In genomic region chr17:17526369-17526768, GRCh38 we compare ENCODE assay signal across 24 cellular contexts. TPM values are rescaled to one million over a fixed set of nuclear protein-coding genes. Genes with fewer than 3 reads are reported as not detected.
A peak's percentile ranks its signal among the peaks of the same experiment; 100 is the strongest.
DNase-seq lines count a peak whose midpoint lies in the region; ATAC-seq and TF ChIP-seq lines count a peak whose summit lies in the region.
"Had no signal": no experiment of that assay in that cellular context is flagged by ENCODE, and none has a peak within 500 bp of the region (broad histone marks: within the 10 kb centered on the region; RNA-seq: fewer than 3 reads in every experiment).

No MANE protein-coding gene starts in this region.

- no peak overlapping the region for H2AFZ ChIP-seq in H9 (ENCODE audit: low read length)

- intact Hi-C loops in left ventricle myocardium superior (cut with micrococcal nuclease): no loop called here
- intact Hi-C loops in ovary (cut with DNase I): no loop called here

- no peak overlapping the region for H2AK5ac ChIP-seq in H9 (ENCODE audit: insufficient read length, low read length)

- H3K36me3 ChIP-seq in NT2/D1 (ENCODE audit: insufficient read depth, insufficient read length, low read length): no peaks in the 10 kb centered on the region
- H3K36me3 ChIP-seq in ovary: no peaks in the 10 kb centered on the region
- H3K36me3 ChIP-seq: thoracic aorta had no signal

- H3K9me3 Mint-ChIP-seq in H9: peaks cover 0 to 3% of the 10 kb centered on the region in 2 experiments; a peak in 1 of 5 replicates
- no peaks in the 10 kb centered on the region for H3K9me3 Mint-ChIP-seq in activated naive CD4-positive, alpha-beta T cell treated with anti-CD3 and anti-CD28 coated beads, Interleukin-2, amount 50 U/mL, for 72 hours
- H3K9me3 Mint-ChIP-seq in stimulated activated memory B cell treated with anti-CD40 and anti-IgM and Interleukin-4, amounts not matched to agents 10 μg/mL and 1 μg/mL and 100 μg/mL, for 72 hours: no peaks in the 10 kb centered on the region
- H3K9me3 Mint-ChIP-seq: activated CD8-positive, alpha-beta T cell treated with anti-CD3 and anti-CD28 coated beads for 36 hours; central memory CD8-positive, alpha-beta T cell; neural crest cell had no signal

- no peak overlapping the region for H3K4me2 ChIP-seq in H9 (ENCODE audit: insufficient read depth, insufficient read length, low read length)

- no peak overlapping the region for H2BK5ac ChIP-seq in H9 (ENCODE audit: insufficient read length, low read length)

- no peak for TF ChIP-seq CTCF in H9 (conservative IDR thresholded peaks at IDR 0.05)
- TF ChIP-seq CTCF in ovary (IDR thresholded peaks at IDR 0.05): no peak

- WGBS in H9 (ENCODE audit: extremely low coverage, insufficient read length, low lambda C conversion rate): no CpG with 5 or more reads among the region's 14 CpGs
- WGBS in ovary, 3 donors: 14 to 37% (median 31%) methylated on average over 14 of the region's 14 CpGs

- H3K4me1 ChIP-seq in H9 (ENCODE audit: insufficient read depth, low read length) (peaks cover 3% of the 10 kb centered on the region; the same call in 1 of the 2 replicates), NT2/D1 (ENCODE audit: insufficient read depth, insufficient read length) (peaks cover 27% of the 10 kb centered on the region), ovary (ENCODE audit: insufficient read depth) (peaks cover 21% of the 10 kb centered on the region)

- no peak overlapping the region for H3K56ac ChIP-seq in H9 (ENCODE audit: insufficient read length, low read depth, low read length)

- peak overlapping the region; percentile 5; the same call in 1 of the 2 replicates for H3K14ac ChIP-seq in H9 (ENCODE audit: insufficient read depth, low read length)

- no peak for TF ChIP-seq EP300 in ovary (IDR thresholded peaks at IDR 0.05)

- no peak overlapping the region for H3K4me3 Mint-ChIP-seq in H9
- H3K4me3 Mint-ChIP-seq in stimulated activated memory B cell treated with anti-CD40 and anti-IgM and Interleukin-4, amounts not matched to agents 10 μg/mL and 1 μg/mL and 100 μg/mL, for 72 hours: no peak overlapping the region
- H3K4me3 Mint-ChIP-seq: activated CD8-positive, alpha-beta T cell treated with anti-CD3 and anti-CD28 coated beads for 36 hours; CD4-positive, CD25-positive, alpha-beta regulatory T cell; central memory CD8-positive, alpha-beta T cell; neural crest cell had no signal

- H4K5ac ChIP-seq in H9 (ENCODE audit: insufficient read length, low read depth, low read length): no peak overlapping the region

- no peak overlapping the region for H3T11ph ChIP-seq in H9 (ENCODE audit: low read length)

- no peak overlapping the region for H2BK120ac ChIP-seq in H9 (ENCODE audit: low read depth, low read length, poor library complexity, severe bottlenecking)

- H2BK20ac ChIP-seq in H9 (ENCODE audit: low read depth, low read length, poor library complexity, severe bottlenecking): no peak overlapping the region

- H3K27ac ChIP-seq in H9 (ENCODE audit: insufficient read length, low read depth, low read length) (no peak overlapping the region), ovary (no peak overlapping the region)
- H3K27ac ChIP-seq: epithelial cell of prostate, HL-60, SK-N-MC, thoracic aorta had no signal

- DNase-seq in H9 (no peak), NT2/D1 (ENCODE audit: low read depth, low spot score) (no peak), left ventricle myocardium superior (peak; percentile 82), ovary (peak; percentile 41 to 78 (median 60))
- no peak for DNase-seq in activated naive CD4-positive, alpha-beta T cell treated with anti-CD3 and anti-CD28 coated beads, Interleukin-2, amount 50 U/mL, for 72 hours (ENCODE audit: low spot score in 2 of 2)
- no peak for DNase-seq in activated naive CD4-positive, alpha-beta T cell treated with anti-CD3 and anti-CD28 coated beads, Interleukin-2, amount 50 U/mL, for 16 hours
- DNase-seq: activated CD8-positive, alpha-beta T cell treated with anti-CD3 and anti-CD28 coated beads for 36 hours; activated naive CD4-positive, alpha-beta T cell treated with Interleukin-2 at 50 U/mL for 16 hours; activated T-cell treated with anti-CD3 and anti-CD28 coated beads, Interleukin-2, amount 50 U/mL, for 1 hour; CD4-positive, CD25-positive, alpha-beta regulatory T cell; DMS53; foreskin fibroblast; midbrain; NCI-H1436; retina; T-helper 2 cell had no signal

- H4K91ac ChIP-seq in H9 (ENCODE audit: insufficient read length, low read depth, low read length): no peak overlapping the region

- H3K27me3 ChIP-seq in H9 (ENCODE audit: insufficient read depth, low read length): no peaks in the 10 kb centered on the region
- H3K27me3 ChIP-seq in NT2/D1 (ENCODE audit: insufficient read depth, insufficient read length): no peaks in the 10 kb centered on the region
- no peaks in the 10 kb centered on the region for H3K27me3 ChIP-seq in ovary

- H3K23me2 ChIP-seq in H9 (ENCODE audit: insufficient read length, low read depth, low read length, poor library complexity, severe bottlenecking): no peaks in the 10 kb centered on the region

- H3K23ac ChIP-seq in H9 (ENCODE audit: insufficient read length, low read depth, low read length): no peak overlapping the region

- no peaks in the 10 kb centered on the region for H3K79me1 ChIP-seq in H9 (ENCODE audit: insufficient read depth, low read depth, low read length, poor library complexity, severe bottlenecking)

- TF ChIP-seq POLR2A in ovary (IDR thresholded peaks at IDR 0.05): no peak

- no peak overlapping the region for H2BK15ac ChIP-seq in H9 (ENCODE audit: low read depth, low read length)

- H4K8ac ChIP-seq in H9 (replicated peaks; ENCODE audit: insufficient read length, low read depth, low read length): no peak overlapping the region

- H3K4ac ChIP-seq in H9 (ENCODE audit: low read depth, low read length): no peak overlapping the region

- peaks cover 0 to 14% (median 0%) of the 10 kb centered on the region in 3 experiments; a peak in 3 of 7 replicates for H3K36me3 Mint-ChIP-seq in H9 (ENCODE audit: insufficient read depth in 1 of 3, low read depth in 3 of 3)
- no peaks in the 10 kb centered on the region for H3K36me3 Mint-ChIP-seq in activated naive CD4-positive, alpha-beta T cell treated with anti-CD3 and anti-CD28 coated beads, Interleukin-2, amount 50 U/mL, for 72 hours
- no peaks in the 10 kb centered on the region for H3K36me3 Mint-ChIP-seq in stimulated activated memory B cell treated with anti-CD40 and anti-IgM and Interleukin-4, amounts not matched to agents 10 μg/mL and 1 μg/mL and 100 μg/mL, for 72 hours

- peaks cover 28 to 43% of the 10 kb centered on the region in 2 experiments for H3K4me1 Mint-ChIP-seq in H9
- no peaks in the 10 kb centered on the region for H3K4me1 Mint-ChIP-seq in stimulated activated memory B cell treated with anti-CD40 and anti-IgM and Interleukin-4, amounts not matched to agents 10 μg/mL and 1 μg/mL and 100 μg/mL, for 72 hours
- H3K4me1 Mint-ChIP-seq: CD4-positive, CD25-positive, alpha-beta regulatory T cell; central memory CD8-positive, alpha-beta T cell had no signal

- no peak overlapping the region for H3K9ac ChIP-seq in H9 (ENCODE audit: extremely low read depth, insufficient read length, low read length)
- peak overlapping the region; percentile 17 for H3K9ac ChIP-seq in NT2/D1 (ENCODE audit: insufficient read length, low read depth)

- H2BK12ac ChIP-seq in H9 (ENCODE audit: insufficient read length, low read depth, low read length): no peak overlapping the region

- H3K4me3 ChIP-seq in NT2/D1 (ENCODE audit: insufficient read length, low read depth) (no peak overlapping the region), ovary (no peak overlapping the region)
- H3K4me3 ChIP-seq: SK-N-MC, thoracic aorta had no signal

- ATAC-seq in left ventricle myocardium superior (peak; percentile 91), HG03097 (IDR thresholded peaks at IDR 0.05; ENCODE audit: low FRiP score, unreplicated experiment) (no peak)
- ATAC-seq in activated naive CD4-positive, alpha-beta T cell treated with anti-CD3 and anti-CD28 coated beads, Interleukin-2, amount 50 U/mL, for 72 hours: no peak
- ATAC-seq in stimulated activated memory B cell treated with anti-CD40 and anti-IgM and Interleukin-4, amounts not matched to agents 10 μg/mL and 1 μg/mL and 100 μg/mL, for 72 hours: no peak
- ATAC-seq: activated CD8-positive, alpha-beta T cell treated with anti-CD3 and anti-CD28 coated beads for 36 hours had no signal

- no peak overlapping the region for H3K18ac ChIP-seq in H9 (ENCODE audit: insufficient read length, low read depth, low read length)

- peaks cover 2% of the 10 kb centered on the region for H4K20me1 ChIP-seq in H9 (ENCODE audit: control insufficient read depth, insufficient read depth, insufficient read length)

- no peaks in the 10 kb centered on the region for H3K27me3 Mint-ChIP-seq in H9 (ENCODE audit: low read depth)
- no peaks in the 10 kb centered on the region for H3K27me3 Mint-ChIP-seq in stimulated activated memory B cell treated with anti-CD40 and anti-IgM and Interleukin-4, amounts not matched to agents 10 μg/mL and 1 μg/mL and 100 μg/mL, for 72 hours
- H3K27me3 Mint-ChIP-seq: activated CD8-positive, alpha-beta T cell treated with anti-CD3 and anti-CD28 coated beads for 36 hours; CD4-positive, CD25-positive, alpha-beta regulatory T cell; central memory CD8-positive, alpha-beta T cell had no signal

- no peaks in the 10 kb centered on the region for H3K79me2 ChIP-seq in H9 (ENCODE audit: insufficient read depth, low read length)

- H3K27ac Mint-ChIP-seq in H9: peak overlapping the region in 1 of 3 experiments; percentile 9; a peak in 2 of 7 replicates
- H3K27ac Mint-ChIP-seq in activated naive CD4-positive, alpha-beta T cell treated with anti-CD3 and anti-CD28 coated beads, Interleukin-2, amount 50 U/mL, for 72 hours: no peak overlapping the region
- H3K27ac Mint-ChIP-seq in stimulated activated memory B cell treated with anti-CD40 and anti-IgM and Interleukin-4, amounts not matched to agents 10 μg/mL and 1 μg/mL and 100 μg/mL, for 72 hours: no peak overlapping the region
- H3K27ac Mint-ChIP-seq: activated CD8-positive, alpha-beta T cell treated with anti-CD3 and anti-CD28 coated beads for 36 hours had no signal

- H3K9me3 ChIP-seq in H9 (ENCODE audit: control insufficient read depth, low read depth, low read length) (no peaks in the 10 kb centered on the region), NT2/D1 (ENCODE audit: insufficient read depth, low read length) (no peaks in the 10 kb centered on the region), ovary (no peaks in the 10 kb centered on the region)
- H3K9me3 ChIP-seq: thoracic aorta had no signal

RNA-seq across cellular contexts. Expression of gene RASD1, which starts 30.2 kb away (rescaled TPM):
- total RNA-seq in H9 (2021) (5.7 and 6.8 TPM in 2 replicates), left ventricle myocardium superior (50.8 TPM), ovary (10 to 100 TPM in 6 of 7 donors, 1 to 10 TPM in 1; 2.6 to 55.9 (median 27.3) TPM)
- polyA plus RNA-seq in ovary: 10 to 100 TPM in 1 of 2 donors, 1 to 10 TPM in 1; 1.9 to 27.7 TPM
- 1 to 10 TPM in 1 of 2 donors, under 1 TPM in 1; 0.71 to 1.2 TPM for total RNA-seq in activated naive CD4-positive, alpha-beta T cell treated with anti-CD3 and anti-CD28 coated beads, Interleukin-2, amount 50 U/mL, for 72 hours

RNA-seq across cellular contexts. Expression of gene MED9, which starts 49.6 kb away (rescaled TPM):
- 19.6 and 20.0 TPM in 2 replicates for total RNA-seq in H9 (2021)
- 42.0 TPM for total RNA-seq in left ventricle myocardium superior
- 10 to 100 TPM; 12.5 to 15.7 (median 14.1) TPM for total RNA-seq in ovary
- polyA plus RNA-seq in ovary: 10 to 100 TPM; 11.5 to 13.8 TPM
- 10 to 100 TPM; 13.1 to 14.0 TPM for total RNA-seq in activated naive CD4-positive, alpha-beta T cell treated with anti-CD3 and anti-CD28 coated beads, Interleukin-2, amount 50 U/mL, for 72 hours

Comparison
In these comparisons a context has a peak if more than half of its experiments do, and no peak if none do; other contexts are left out.
1. DNase-seq: peak in left ventricle myocardium superior (single experiment) and ovary (5 of 5); none in H9 (single experiment), NT2/D1 (single experiment), activated naive CD4-positive, alpha-beta T cell treated with anti-CD3 and anti-CD28 coated beads, Interleukin-2, amount 50 U/mL, for 72 hours (0 of 2) and activated naive CD4-positive, alpha-beta T cell treated with anti-CD3 and anti-CD28 coated beads, Interleukin-2, amount 50 U/mL, for 16 hours (single experiment).